1 cellular context compared by ENCODE assay signal in genomic region chr3:88030200-88030599, GRCh38.
TF ChIP-seq lines count a peak whose summit lies in the region.

No MANE protein-coding gene starts in this region.

TF ChIP-seq in liver, 16 proteins besides CTCF, POLR2A, EP300 and RAD21 (continued from another document):
- TF ChIP-seq REST (IDR thresholded peaks at IDR 0.05) (no peak), TAF1 (conservative IDR thresholded peaks at IDR 0.05) (no peak)
TF ChIP-seq in liver: peak in this region for 1.
